In the genomic region with DNA sequence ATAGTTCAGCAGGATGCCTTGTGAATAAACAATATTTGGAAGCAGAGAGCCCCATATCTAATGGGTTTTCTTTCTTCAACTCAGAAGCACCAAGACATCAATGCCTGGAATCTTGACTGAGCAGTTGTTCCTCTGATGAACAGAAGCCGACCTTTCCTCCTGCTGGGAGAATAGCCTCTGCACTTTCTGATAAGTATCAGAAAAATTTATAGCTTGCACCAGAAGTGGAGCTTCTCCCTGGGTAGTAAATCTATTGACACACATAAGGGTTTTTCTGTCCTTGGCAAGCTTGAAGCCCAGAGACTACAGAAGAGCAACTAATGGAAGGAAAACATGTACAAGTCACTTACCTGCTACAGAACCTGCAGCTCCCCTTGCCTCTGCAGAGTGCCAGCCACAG, we compare ENCODE assay signal across 17 cellular contexts.
"Had no signal": no experiment of that assay in that cellular context is flagged by ENCODE, and none has a peak within 500 bp of the region (broad histone marks: within the 10 kb centered on the region; RNA-seq: fewer than 3 reads in every experiment).

No MANE protein-coding gene starts in this region.

- H3K4me3 ChIP-seq: lung, skin epidermis, suprapubic skin had no signal

- H3K27ac ChIP-seq: skin epidermis, suprapubic skin had no signal

- DNase-seq: activated CD4-positive, alpha-beta T cell treated with anti-CD3 and anti-CD28 coated beads for 1 hour; activated CD4-positive, alpha-beta T cell treated with anti-CD3 and anti-CD28 coated beads, Interleukin-2, amount 50 U/mL, for 4 hours; activated naive CD4-positive, alpha-beta T cell treated with anti-CD3 and anti-CD28 coated beads for 36 hours; endodermal cell; erythroblast; left colon; nephron progenitor cell; occipital lobe; right cardiac atrium; stimulated activated CD4-positive, alpha-beta T cell treated with anti-CD3 and anti-CD28 coated beads, Interleukin-4, amount 100 ng/mL, for 4 hours; stimulated activated CD8-positive, alpha-beta memory T cell treated with anti-CD3 and anti-CD28 coated beads, Interleukin-4, amount 100 ng/mL, for 48 hours; stimulated activated naive CD8-positive, alpha-beta T cell treated with anti-CD3 and anti-CD28 coated beads, Interleukin-15, Interleukin-2, amounts not matched to agents 100 U/mL and 50 U/mL, for 24 hours; T1000 had no signal

- ATAC-seq: activated T-helper 17 cell treated with anti-CD3 and anti-CD28 coated beads, Interleukin-2, amount 50 U/mL, for 72 hours; left colon; right cardiac atrium; stimulated activated naive CD8-positive, alpha-beta T cell treated with anti-CD3 and anti-CD28 coated beads, Interleukin-15, Interleukin-2, amounts not matched to agents 100 U/mL and 50 U/mL, for 24 hours had no signal
